ENCODE assay signal across 20 cellular contexts in genomic region chr11:342328-342727, GRCh38. TPM values are rescaled to one million over a fixed set of nuclear protein-coding genes. Genes with fewer than 3 reads are reported as not detected.
DNase-seq lines count a peak whose midpoint lies in the region; ATAC-seq and TF ChIP-seq lines count a peak whose summit lies in the region.
"Had no signal": no experiment of that assay in that cellular context is flagged by ENCODE, and none has a peak within 500 bp of the region (broad histone marks: within the 10 kb centered on the region; RNA-seq: fewer than 3 reads in every experiment).

No MANE protein-coding gene starts in this region.

- no peaks in the 10 kb centered on the region for H3K4me1 ChIP-seq in CD4-positive, alpha-beta memory T cell (ENCODE audit: insufficient read depth, low read length)

- TF ChIP-seq CTCF in brain (conservative IDR thresholded peaks at IDR 0.05), result no peak

- no peak overlapping the region for H3K4me3 Mint-ChIP-seq in brain
- H3K4me3 Mint-ChIP-seq in naive thymus-derived CD8-positive, alpha-beta T cell, result no peak overlapping the region
- H3K4me3 Mint-ChIP-seq in CD4-positive, alpha-beta memory T cell, result no peak overlapping the region

- CTCF ChIA-PET in CD4-positive, alpha-beta memory T cell (lab: Charles Lee; ENCODE audit: partially characterized antibody), result no interaction called here

- POLR2A ChIA-PET in naive thymus-derived CD8-positive, alpha-beta T cell (lab: Charles Lee), result interaction anchor here (0.5 to 1.4 kb wide), 2 partner anchors 10 to 57 kb away, joined by 3 read pairs; no protein-coding TSS in a partner anchor
- POLR2A ChIA-PET in CD4-positive, alpha-beta memory T cell (lab: Charles Lee; ENCODE audit: partially characterized antibody), result interaction anchor here (1.0 kb wide), 1 partner anchor 26 kb away, joined by 3 read pairs; no protein-coding TSS in a partner anchor

- peaks cover 27% of the 10 kb centered on the region for H3K4me1 Mint-ChIP-seq in brain
- peaks cover 15 to 42% (median 32%) of the 10 kb centered on the region in 4 donors for H3K4me1 Mint-ChIP-seq in naive thymus-derived CD8-positive, alpha-beta T cell
- H3K4me1 Mint-ChIP-seq in CD4-positive, alpha-beta memory T cell, result peaks cover 6 to 17% (median 7%) of the 10 kb centered on the region in 4 donors

- no peaks in the 10 kb centered on the region for H3K9me3 Mint-ChIP-seq in brain
- no peaks in the 10 kb centered on the region for H3K9me3 Mint-ChIP-seq in naive thymus-derived CD8-positive, alpha-beta T cell
- H3K9me3 Mint-ChIP-seq in CD4-positive, alpha-beta memory T cell, result no peaks in the 10 kb centered on the region

- DNase-seq in left ventricle myocardium superior (no peak), Right ventricle myocardium inferior (ENCODE audit: missing footprints) (no peak), SW 1271 (lab: John Stamatoyannopoulos, UW) (no peak), anterior cingulate cortex (lab: John Stamatoyannopoulos, UW) (no peak)
- DNase-seq in naive thymus-derived CD8-positive, alpha-beta T cell, result no peak
- DNase-seq in CD4-positive, alpha-beta memory T cell, result no peak
- no peak for DNase-seq in activated CD4-positive, CD25-positive, alpha-beta regulatory T cell (lab: John Stamatoyannopoulos, UW)
- DNase-seq: activated CD4-positive, alpha-beta T cell treated with anti-CD3 and anti-CD28 coated beads for 4 hours; activated effector memory CD4-positive, alpha-beta T cell treated with Interleukin-2 at 50 U/mL for 16 hours; brain microvascular endothelial cell; effector memory CD4-positive, alpha-beta T cell; kidney glomerular epithelial cell; MG63; NCI-H2107; nucleus accumbens had no signal

- H3K27ac ChIP-seq in CD4-positive, alpha-beta memory T cell (ENCODE audit: low read depth, low read length), result no peak overlapping the region
- H3K27ac ChIP-seq: brain microvascular endothelial cell had no signal

- H3K27me3 Mint-ChIP-seq in brain, result peaks cover 4% of the 10 kb centered on the region
- no peaks in the 10 kb centered on the region for H3K27me3 Mint-ChIP-seq in naive thymus-derived CD8-positive, alpha-beta T cell
- H3K27me3 Mint-ChIP-seq in CD4-positive, alpha-beta memory T cell, result peaks cover 0 to 1% of the 10 kb centered on the region in 2 donors

- H3K27me3 ChIP-seq in CD4-positive, alpha-beta memory T cell (ENCODE audit: insufficient read depth, low read length), result no peaks in the 10 kb centered on the region
- H3K27me3 ChIP-seq: brain microvascular endothelial cell, MG63 had no signal

- H3K4me3 ChIP-seq in CD4-positive, alpha-beta memory T cell (ENCODE audit: low read length in 2 of 2), result no peak overlapping the region
- H3K4me3 ChIP-seq: GM12878, MG63 had no signal

- no peaks in the 10 kb centered on the region for H3K36me3 Mint-ChIP-seq in brain
- H3K36me3 Mint-ChIP-seq in naive thymus-derived CD8-positive, alpha-beta T cell, result no peaks in the 10 kb centered on the region
- no peaks in the 10 kb centered on the region for H3K36me3 Mint-ChIP-seq in CD4-positive, alpha-beta memory T cell

- peak; percentile 23 for ATAC-seq in left ventricle myocardium superior
- no peak for ATAC-seq in Right ventricle myocardium inferior
- ATAC-seq in naive thymus-derived CD8-positive, alpha-beta T cell, result no peak
- ATAC-seq: GM12878, SK-N-SH treated with all-trans-retinoic acid at 6 μM for 48 hours had no signal

- H3K27ac Mint-ChIP-seq in brain, result peak overlapping the region; percentile 14 to 92 (median 73)
- H3K27ac Mint-ChIP-seq in naive thymus-derived CD8-positive, alpha-beta T cell, result peak overlapping the region in 6 of 10 donors; percentile 1 to 62 (median 26)
- peak overlapping the region in 1 of 7 donors; percentile 53 for H3K27ac Mint-ChIP-seq in CD4-positive, alpha-beta memory T cell

- no peaks in the 10 kb centered on the region for H3K36me3 ChIP-seq in CD4-positive, alpha-beta memory T cell (ENCODE audit: insufficient read depth, low read length)
- H3K36me3 ChIP-seq: brain microvascular endothelial cell, MG63 had no signal

- intact Hi-C loops in left ventricle myocardium superior (cut with micrococcal nuclease) (no loop called here), Right ventricle myocardium inferior (cut with DNase I) (no loop called here)
- intact Hi-C loops in CD4-positive, alpha-beta memory T cell (cut with micrococcal nuclease), result no loop called here

- H3K9me3 ChIP-seq in CD4-positive, alpha-beta memory T cell (ENCODE audit: control insufficient read depth in 1 of 2, low read length in 2 of 2), result no peaks in the 10 kb centered on the region
- H3K9me3 ChIP-seq: MG63 had no signal

RNA-seq across cellular contexts. Expression of gene IFITM3, which starts 21.7 kb away (rescaled TPM):
- total RNA-seq in left ventricle myocardium superior, result 259 TPM
- total RNA-seq in Right ventricle myocardium inferior, result 401 TPM
- 304 TPM for polyA plus RNA-seq in brain (ENCODE audit: insufficient read depth, low read depth, low replicate concordance)
- 10 to 100 TPM; 11.3 to 11.9 TPM for total RNA-seq in naive thymus-derived CD8-positive, alpha-beta T cell
- 100 to 1,000 TPM in 2 of 3 donors, 10 to 100 TPM in 1; 45.1 to 202 (median 196) TPM for polyA plus RNA-seq in naive thymus-derived CD8-positive, alpha-beta T cell
- total RNA-seq in CD4-positive, alpha-beta memory T cell, result 1 to 10 TPM; 6.2 to 7.2 TPM
- 100 to 1,000 TPM in 1 of 2 donors, 1 to 10 TPM in 1; 9.1 to 108 TPM for polyA plus RNA-seq in CD4-positive, alpha-beta memory T cell

RNA-seq across cellular contexts. Expression of gene B4GALNT4, which starts 27.0 kb away (rescaled TPM):
- total RNA-seq in left ventricle myocardium superior (0.50 TPM), Right ventricle myocardium inferior (0.54 TPM)
- polyA plus RNA-seq in brain (ENCODE audit: insufficient read depth, low read depth, low replicate concordance), result 40.5 TPM
- total RNA-seq in naive thymus-derived CD8-positive, alpha-beta T cell, result under 1 TPM; 0.16 to 0.39 TPM
- 1 to 10 TPM in 1 of 3 donors, not detected in 2; 1.3 TPM for polyA plus RNA-seq in naive thymus-derived CD8-positive, alpha-beta T cell
- total RNA-seq in CD4-positive, alpha-beta memory T cell, result 1 to 10 TPM; 2.2 to 2.4 TPM
- polyA plus RNA-seq in CD4-positive, alpha-beta memory T cell, result not detected

RNA-seq across cellular contexts. Expression of gene IFITM1, which starts 28.5 kb away (rescaled TPM):
- total RNA-seq in left ventricle myocardium superior (101 TPM), Right ventricle myocardium inferior (125 TPM)
- polyA plus RNA-seq in brain (ENCODE audit: insufficient read depth, low read depth, low replicate concordance), result 147 TPM
- 10 to 100 TPM; 90.0 to 91.0 TPM for total RNA-seq in naive thymus-derived CD8-positive, alpha-beta T cell
- polyA plus RNA-seq in naive thymus-derived CD8-positive, alpha-beta T cell, result 1,000 to 10,000 TPM; 1,833 to 2,198 (median 2,135) TPM
- total RNA-seq in CD4-positive, alpha-beta memory T cell, result 100 to 1,000 TPM; 119 to 121 TPM
- polyA plus RNA-seq in CD4-positive, alpha-beta memory T cell, result 1,000 to 10,000 TPM; 2,073 to 2,173 TPM

RNA-seq across cellular contexts. Expression of gene IFITM2, which starts 34.7 kb away (rescaled TPM):
- 200 TPM for total RNA-seq in left ventricle myocardium superior
- total RNA-seq in Right ventricle myocardium inferior, result 253 TPM
- 126 TPM for polyA plus RNA-seq in brain (ENCODE audit: insufficient read depth, low read depth, low replicate concordance)
- total RNA-seq in naive thymus-derived CD8-positive, alpha-beta T cell, result 100 to 1,000 TPM; 115 to 122 TPM
- 1,000 to 10,000 TPM; 2,345 to 2,732 (median 2,362) TPM for polyA plus RNA-seq in naive thymus-derived CD8-positive, alpha-beta T cell
- 100 to 1,000 TPM; 202 to 203 TPM for total RNA-seq in CD4-positive, alpha-beta memory T cell
- 1,000 to 10,000 TPM; 2,491 to 3,716 TPM for polyA plus RNA-seq in CD4-positive, alpha-beta memory T cell

RNA-seq across cellular contexts. Expression of gene IFITM5, which starts 43.0 kb away (rescaled TPM):
- not detected for total RNA-seq in left ventricle myocardium superior
- not detected for total RNA-seq in Right ventricle myocardium inferior
- polyA plus RNA-seq in brain (ENCODE audit: insufficient read depth, low read depth, low replicate concordance), result not detected
- not detected for total RNA-seq in naive thymus-derived CD8-positive, alpha-beta T cell
- not detected for polyA plus RNA-seq in naive thymus-derived CD8-positive, alpha-beta T cell
- total RNA-seq in CD4-positive, alpha-beta memory T cell, result not detected
- not detected for polyA plus RNA-seq in CD4-positive, alpha-beta memory T cell
- total RNA-seq: Daoy, GM12878, ureter had no signal
- polyA plus RNA-seq: GM12878 had no signal

Comparison
In these comparisons a context has a peak if more than half of its experiments do, and no peak if none do; other contexts are left out.
1. RNA of gene IFITM3, which starts 21.7 kb away (total RNA-seq): 401 TPM in Right ventricle myocardium inferior (single experiment) and 259 TPM in left ventricle myocardium superior (single experiment); 11.3 to 11.9 TPM in naive thymus-derived CD8-positive, alpha-beta T cell and 6.2 to 7.2 TPM in CD4-positive, alpha-beta memory T cell; every median in the first group is over 10 times any median in the second.